8 cellular contexts compared by ENCODE assay signal in the genomic region with DNA sequence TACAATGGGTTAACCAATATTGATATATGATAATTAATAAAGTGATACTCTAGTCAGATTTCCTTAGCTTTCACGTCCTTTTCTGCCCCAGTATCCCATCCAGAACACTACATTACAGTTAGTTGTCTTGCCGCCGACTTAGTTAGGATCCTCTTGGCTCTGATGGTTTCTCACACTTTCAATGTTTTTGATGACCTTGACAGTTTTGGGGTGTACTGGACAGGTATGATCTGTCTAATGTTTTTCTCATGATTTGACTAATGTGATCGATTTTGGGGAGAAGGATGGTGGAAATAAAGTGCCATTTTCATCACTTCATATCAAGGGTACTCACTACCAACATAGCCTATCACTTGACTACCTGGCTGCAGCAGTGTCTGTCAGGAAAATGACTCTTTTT.
"Had no signal": no experiment of that assay in that cellular context is flagged by ENCODE, and none has a peak within 500 bp of the region (broad histone marks: within the 10 kb centered on the region; RNA-seq: fewer than 3 reads in every experiment).

No MANE protein-coding gene starts in this region.

- H2AFZ ChIP-seq: GM23248 had no signal

- H3K4me3 Mint-ChIP-seq: H9 had no signal

- H3K4me3 ChIP-seq: GM23248 had no signal

- H3K9me3 Mint-ChIP-seq: H9 had no signal

- FAIRE-seq: H54, HTR-8/SVneo had no signal

- H3K27ac ChIP-seq: GM23248, KMS-11 had no signal

- DNase-seq: GM23248, GOT3, H9, HCEC 1CT, KBM-7 had no signal

- H3K4me2 ChIP-seq: KMS-11 had no signal

- H3K4me1 Mint-ChIP-seq: H9 had no signal

- H3K27ac Mint-ChIP-seq: H9 had no signal

- H3K9ac ChIP-seq: GM23248, KMS-11 had no signal
